15 cellular contexts compared by ENCODE assay signal in genomic region chr10:126088144-126088543, GRCh38.
DNase-seq lines count a peak whose midpoint lies in the region; ATAC-seq and TF ChIP-seq lines count a peak whose summit lies in the region.
"Had no signal": no experiment of that assay in that cellular context is flagged by ENCODE, and none has a peak within 500 bp of the region (broad histone marks: within the 10 kb centered on the region; RNA-seq: fewer than 3 reads in every experiment).

No MANE protein-coding gene starts in this region.

- no peak overlapping the region for H3K9ac ChIP-seq in fibroblast of lung (ENCODE audit: insufficient read depth, low read length)

- no peak for TF ChIP-seq CTCF in fibroblast of lung (conservative IDR thresholded peaks at IDR 0.05 in 1 of 2, IDR thresholded peaks at IDR 0.05 in 1 of 2; ENCODE audit: low read depth in 1 of 2, low read length in 2 of 2)
- TF ChIP-seq CTCF in osteocyte (IDR thresholded peaks at IDR 0.05): no peak

- H3K27me3 ChIP-seq in fibroblast of lung (ENCODE audit: control insufficient read depth, insufficient read depth, low read length): no peaks in the 10 kb centered on the region
- H3K27me3 ChIP-seq: transverse colon had no signal

- no peaks in the 10 kb centered on the region for H3K79me2 ChIP-seq in fibroblast of lung (ENCODE audit: control insufficient read depth, insufficient read depth, low read length)

- no peak overlapping the region for H3K4me2 ChIP-seq in fibroblast of lung (ENCODE audit: extremely low read depth, insufficient read depth, low read length)

- H2AFZ ChIP-seq in fibroblast of lung (ENCODE audit: low read length): no peak overlapping the region

- H3K36me3 Mint-ChIP-seq in osteocyte (ENCODE audit: unreplicated experiment): peaks cover 15% of the 10 kb centered on the region

- DNase-seq in NCI-H748 (lab: John Stamatoyannopoulos, UW; ENCODE audit: unreplicated experiment): peak; percentile 14
- DNase-seq in NCI-H748 treated with DMSO at 0.1 percent for 48 hours (lab: John Stamatoyannopoulos, UW): no peak
- DNase-seq in NCI-H69 (lab: John Stamatoyannopoulos, UW): peak; percentile 26
- DNase-seq in fibroblast of lung (ENCODE audit: low read depth in 2 of 2): peak; percentile 51 to 71
- DNase-seq in osteocyte (ENCODE audit: extremely low spot score, unreplicated experiment): no peak
- no peak for DNase-seq in stimulated activated CD4-positive, alpha-beta T cell treated with anti-CD3 and anti-CD28 coated beads, Interleukin-4, amount 100 ng/mL, for 4 hours
- DNase-seq in NCI-H2107 treated with DMSO at 0.1 percent for 48 hours (lab: John Stamatoyannopoulos, UW; ENCODE audit: unreplicated experiment): no peak
- DNase-seq: activated T-cell treated with anti-CD3 and anti-CD28 coated beads, Interleukin-2, amount 50 U/mL, for 24 hours; amniotic stem cell; effector CD4-positive, alpha-beta T cell; nucleus accumbens; stimulated activated CD8-positive, alpha-beta memory T cell treated with anti-CD3 and anti-CD28 coated beads, Interleukin-4, amount 100 ng/mL, for 48 hours; transverse colon had no signal

- H3K4me1 ChIP-seq in fibroblast of lung (ENCODE audit: control insufficient read depth, extremely low read depth, insufficient read depth, low read length): peaks cover 5% of the 10 kb centered on the region
- H3K4me1 ChIP-seq: transverse colon had no signal

- H4K20me1 ChIP-seq in fibroblast of lung (ENCODE audit: control insufficient read depth, extremely low read depth, insufficient read depth, low read length): no peaks in the 10 kb centered on the region

- no peak overlapping the region for H3K4me3 Mint-ChIP-seq in osteocyte (ENCODE audit: unreplicated experiment)
- H3K4me3 Mint-ChIP-seq: activated T-cell treated with anti-CD3 and anti-CD28 coated beads, Interleukin-2, amount 50 U/mL, for 24 hours had no signal

- peaks cover 38% of the 10 kb centered on the region for H3K4me1 Mint-ChIP-seq in osteocyte (ENCODE audit: unreplicated experiment)

- no peaks in the 10 kb centered on the region for H3K36me3 ChIP-seq in fibroblast of lung (ENCODE audit: control insufficient read depth, insufficient read depth, low read length)
- H3K36me3 ChIP-seq: transverse colon had no signal

- H3K27me3 Mint-ChIP-seq in osteocyte (ENCODE audit: unreplicated experiment): no peaks in the 10 kb centered on the region
- H3K27me3 Mint-ChIP-seq: activated T-cell treated with anti-CD3 and anti-CD28 coated beads, Interleukin-2, amount 50 U/mL, for 24 hours had no signal

- peak overlapping the region; percentile 47 for H3K27ac Mint-ChIP-seq in osteocyte (ENCODE audit: unreplicated experiment)
- H3K27ac Mint-ChIP-seq: activated T-cell treated with anti-CD3 and anti-CD28 coated beads, Interleukin-2, amount 50 U/mL, for 24 hours had no signal

- H3K4me3 ChIP-seq in fibroblast of lung (replicated peaks in 1 of 4; ENCODE audit: control extremely low read depth in 1 of 4, insufficient read depth in 1 of 4, low read depth in 3 of 4, low read length in 4 of 4): no peak overlapping the region
- H3K4me3 ChIP-seq: transverse colon had no signal

- no peak overlapping the region for H3K27ac ChIP-seq in fibroblast of lung (ENCODE audit: insufficient read depth, low read length)
- H3K27ac ChIP-seq: 22Rv1, transverse colon had no signal

- H3K9me3 Mint-ChIP-seq in osteocyte (ENCODE audit: unreplicated experiment): peaks cover 4% of the 10 kb centered on the region
- H3K9me3 Mint-ChIP-seq: activated T-cell treated with anti-CD3 and anti-CD28 coated beads, Interleukin-2, amount 50 U/mL, for 24 hours had no signal

- no peak for ATAC-seq in GM19324 (IDR thresholded peaks at IDR 0.05; ENCODE audit: low FRiP score, unreplicated experiment)

- H3K9me3 ChIP-seq in fibroblast of lung (ENCODE audit: control insufficient read depth, insufficient read depth, low read depth, low read length): no peaks in the 10 kb centered on the region
- H3K9me3 ChIP-seq: transverse colon had no signal

Comparison
In these comparisons a context has a peak if more than half of its experiments do, and no peak if none do; other contexts are left out.
1. DNase-seq: peak in NCI-H748 (single experiment), NCI-H69 (single experiment) and fibroblast of lung (2 of 2); none in NCI-H748 treated with DMSO at 0.1 percent for 48 hours (single experiment), osteocyte (single experiment), stimulated activated CD4-positive, alpha-beta T cell treated with anti-CD3 and anti-CD28 coated beads, Interleukin-4, amount 100 ng/mL, for 4 hours (0 of 2) and NCI-H2107 treated with DMSO at 0.1 percent for 48 hours (single experiment).